8 cellular contexts compared by ENCODE assay signal in genomic region chr12:120264511-120265202, GRCh38. TPM values are rescaled to one million over a fixed set of nuclear protein-coding genes. Genes with fewer than 3 reads are reported as not detected.
DNase-seq lines count a peak whose midpoint lies in the region; ATAC-seq and TF ChIP-seq lines count a peak whose summit lies in the region.

No MANE protein-coding gene starts in this region.

- no peaks in the 10 kb centered on the region for H3K36me3 ChIP-seq in osteoblast (ENCODE audit: insufficient read depth, low read length)

- H3K4me3 ChIP-seq in osteoblast (ENCODE audit: insufficient read depth, low read length) = peak overlapping the region; percentile 83

- H3K4me2 ChIP-seq in osteoblast (ENCODE audit: insufficient read depth, low read length) = peak overlapping the region; percentile 94

- H3K27me3 Mint-ChIP-seq in CD4-positive, alpha-beta T cell = no peaks in the 10 kb centered on the region

- no peaks in the 10 kb centered on the region for H3K9me3 Mint-ChIP-seq in CD4-positive, alpha-beta T cell

- H3K27me3 ChIP-seq in CD4-positive, alpha-beta T cell (ENCODE audit: control insufficient read depth, insufficient read depth, low read length) = no peaks in the 10 kb centered on the region
- no peaks in the 10 kb centered on the region for H3K27me3 ChIP-seq in osteoblast (ENCODE audit: insufficient read depth, low read length)

- H3K4me3 Mint-ChIP-seq in CD4-positive, alpha-beta T cell = peak overlapping the region; percentile 93

- TF ChIP-seq CTCF in CD4-positive, alpha-beta T cell (IDR thresholded peaks at IDR 0.05) = no peak
- TF ChIP-seq CTCF in RWPE1 (conservative IDR thresholded peaks at IDR 0.05; ENCODE audit: low read depth) (no peak), osteoblast (IDR thresholded peaks at IDR 0.05; ENCODE audit: extremely low read depth, low read depth, low read length) (no peak)

- peak overlapping the region; percentile 83 for H3K27ac ChIP-seq in CD4-positive, alpha-beta T cell (ENCODE audit: low read depth, low read length)
- H3K27ac ChIP-seq in RWPE1 = peak overlapping the region; percentile 96
- peak overlapping the region; percentile 47 for H3K27ac ChIP-seq in osteoblast (ENCODE audit: low read depth, low read length)

- H2AFZ ChIP-seq in osteoblast (ENCODE audit: low read length) = no peak overlapping the region

- no peaks in the 10 kb centered on the region for H3K9me3 ChIP-seq in CD4-positive, alpha-beta T cell (ENCODE audit: control insufficient read depth, low read length)
- no peaks in the 10 kb centered on the region for H3K9me3 ChIP-seq in osteoblast (ENCODE audit: low read depth, low read length)

- peaks cover 58% of the 10 kb centered on the region for H3K79me2 ChIP-seq in osteoblast (ENCODE audit: insufficient read depth, low read length)

- peaks cover 28% of the 10 kb centered on the region for H3K4me1 ChIP-seq in osteoblast (ENCODE audit: insufficient read depth, low read length)

- intact Hi-C loops in CD4-positive, alpha-beta T cell (cut with DNase I, micrococcal nuclease) = loop anchor here (1.0 to 10.0 kb wide), 4 partner anchors 12 to 150 kb away; partner anchors contain the start of gene RAB35 (in 1 of the 2)

- H3K36me3 Mint-ChIP-seq in CD4-positive, alpha-beta T cell (ENCODE audit: low read depth) = peaks cover 42% of the 10 kb centered on the region

- ATAC-seq in CD4-positive, alpha-beta T cell (ENCODE audit: poor library complexity) = peak; percentile 14
- ATAC-seq in esophagus mucosa (peak; percentile 58), GM18519 (IDR thresholded peaks at IDR 0.05; ENCODE audit: low FRiP score, unreplicated experiment) (no peak), HG02852 (IDR thresholded peaks at IDR 0.05; ENCODE audit: unreplicated experiment) (no peak)

- H3K27ac Mint-ChIP-seq in CD4-positive, alpha-beta T cell = peak overlapping the region; percentile 95

- H4K20me1 ChIP-seq in osteoblast (ENCODE audit: insufficient read depth, low read length) = peaks cover 33% of the 10 kb centered on the region

- DNase-seq in CD4-positive, alpha-beta T cell = no peak
- peak; percentile 89 for DNase-seq in RWPE1 (ENCODE audit: low spot score)
- DNase-seq in osteoblast (ENCODE audit: insufficient read length, low spot score, missing footprints) = no peak
- DNase-seq in inferior parietal cortex (ENCODE audit: extremely low spot score) = no peak
- DNase-seq in anterior cingulate cortex (lab: John Stamatoyannopoulos, UW) = no peak

- peaks cover 59% of the 10 kb centered on the region for H3K4me1 Mint-ChIP-seq in CD4-positive, alpha-beta T cell (ENCODE audit: low read depth)

- POLR2A ChIA-PET in CD4-positive, alpha-beta T cell (lab: Charles Lee) = interaction anchor here (0.8 to 14.3 kb wide), 13 partner anchors 8 to 1529 kb away, joined by 3 to 220 read pairs (median 11); partner anchors contain the start of genes BICDL1, RNU4-1, RNU4-2 and RPLP0
- POLR2A ChIA-PET in RWPE1 (lab: Yijun Ruan, JAX; ENCODE audit: low non-redundant PET) = interaction anchor here (0.6 to 5.1 kb wide), 10 partner anchors 8 to 147 kb away, joined by 3 to 64 read pairs (median 4); partner anchors contain the start of gene RPLP0

- CTCF ChIA-PET in CD4-positive, alpha-beta T cell (lab: Charles Lee) = interaction anchor here (0.8 to 10.6 kb wide), 9 partner anchors 12 to 64 kb away, joined by 3 to 234 read pairs (median 10); partner anchors contain the start of gene RPLP0
- CTCF ChIA-PET in RWPE1 (lab: Yijun Ruan, JAX) = interaction anchor here (0.6 to 9.2 kb wide), 8 partner anchors 8 to 1558 kb away, joined by 3 to 142 read pairs (median 4); no protein-coding TSS in a partner anchor

RNA-seq across cellular contexts. Expression of gene PXN, which starts 0.9 kb away (rescaled TPM):
- 100 to 1,000 TPM; 229 to 230 TPM for total RNA-seq in CD4-positive, alpha-beta T cell
- total RNA-seq in esophagus mucosa = 23.6 TPM
- 41.6 and 46.3 TPM in 2 replicates for total RNA-seq in osteoblast

RNA-seq across cellular contexts. Expression of gene RNU4-2, which starts 27.0 kb away (rescaled TPM):
- 1,000 to 10,000 TPM; 8,097 to 9,671 TPM for total RNA-seq in CD4-positive, alpha-beta T cell
- total RNA-seq in esophagus mucosa = 53,824 TPM
- under 0.01 TPM in 2 replicates for total RNA-seq in osteoblast

RNA-seq across cellular contexts. Expression of gene RNU4-1, which starts 28.4 kb away (rescaled TPM):
- 1,000 to 10,000 TPM in 1 of 2 experiments, 100 to 1,000 TPM in 1; 913 to 1,035 TPM for total RNA-seq in CD4-positive, alpha-beta T cell
- total RNA-seq in esophagus mucosa (20,765 TPM), osteoblast (under 0.01 TPM in 2 replicates)

RNA-seq across cellular contexts. Expression of gene SIRT4, which starts 37.5 kb away (rescaled TPM):
- under 1 TPM in 1 of 2 experiments, not detected in 1; 0.59 TPM for total RNA-seq in CD4-positive, alpha-beta T cell
- 0.64 TPM for total RNA-seq in esophagus mucosa
- total RNA-seq in osteoblast = 1.1 and 1.2 TPM in 2 replicates

Comparison
In these comparisons a context has a peak if more than half of its experiments do, and no peak if none do; other contexts are left out.
1. ATAC-seq: peak in CD4-positive, alpha-beta T cell (single experiment) and esophagus mucosa (single experiment); none in GM18519 (single experiment) and HG02852 (single experiment).
2. RNA of gene RNU4-2, which starts 27.0 kb away (total RNA-seq): 53,824 TPM in esophagus mucosa (single experiment) and 8,097 to 9,671 TPM in CD4-positive, alpha-beta T cell; under 0.01 TPM in osteoblast; every median in the first group is over 1,000 times any median in the second.
3. RNA of gene RNU4-1, which starts 28.4 kb away (total RNA-seq): 20,765 TPM in esophagus mucosa (single experiment) and 913 to 1,035 TPM in CD4-positive, alpha-beta T cell; under 0.01 TPM in osteoblast; every median in the first group is over 100 times any median in the second.
4. Peak in every context shown above with its lines, with median percentiles within 50 percentile points of each other: H3K27ac ChIP-seq.